ENCODE assay signal across 1 cellular context in genomic region chr1:181089017-181089776, GRCh38.
TF ChIP-seq lines count a peak whose summit lies in the region.

No MANE protein-coding gene starts in this region.

TF ChIP-seq in H1, 55 proteins besides CTCF, POLR2A, EP300 and RAD21 (continued from another document):
- TF ChIP-seq SUZ12 (IDR thresholded peaks at IDR 0.05; ENCODE audit: low read length) (0 out of 2 replicates have a peak, but pooled peaks have one; percentile 46), CHD2 (IDR thresholded peaks at IDR 0.05; ENCODE audit: low read length) (no peak), YY1 (IDR thresholded peaks at IDR 0.05; ENCODE audit: low read depth, low read length) (no peak), TAF1 (IDR thresholded peaks at IDR 0.05; ENCODE audit: low read depth, low read length) (no peak), KDM4A (IDR thresholded peaks at IDR 0.05; ENCODE audit: low read depth, low read length, severe bottlenecking) (peak; percentile 40), NANOG (IDR thresholded peaks at IDR 0.05; ENCODE audit: insufficient read depth, low read depth, low read length, poor library complexity, severe bottlenecking) (no peak), TEAD4 (IDR thresholded peaks at IDR 0.05; ENCODE audit: low read depth, low read length) (no peak), ASH2L (IDR thresholded peaks at IDR 0.05; ENCODE audit: low read length) (no peak), CEBPB (IDR thresholded peaks at IDR 0.05; ENCODE audit: low read depth, low read length) (no peak)
TF ChIP-seq in H1: peak in this region for 4.
